14 cellular contexts compared by ENCODE assay signal in genomic region chr4:156788782-156789181, GRCh38.
"Had no signal": no experiment of that assay in that cellular context is flagged by ENCODE, and none has a peak within 500 bp of the region (broad histone marks: within the 10 kb centered on the region; RNA-seq: fewer than 3 reads in every experiment).

No MANE protein-coding gene starts in this region.

- DNase-seq: effector memory CD8-positive, alpha-beta T cell; esophagus squamous epithelium; foreskin fibroblast; glutamatergic neuron; islet precursor cell; lower lobe of right lung; natural killer cell; small intestine; stimulated activated CD4-positive, alpha-beta T cell treated with anti-CD3 and anti-CD28 coated beads, Interleukin-12 subunit alpha, Interleukin-12 subunit beta, amount 100 ng/mL, for 4 hours; stimulated activated CD4-positive, alpha-beta T cell treated with anti-CD3 and anti-CD28 coated beads, Interleukin-2, amount 100 ng/mL, for 48 hours; stimulated activated naive CD4-positive, alpha-beta T cell treated with Interleukin-2 at 50 U/mL for 16 hours; thyroid gland had no signal

- ATAC-seq: effector memory CD8-positive, alpha-beta T cell; gastroesophageal sphincter; left lung; lower lobe of right lung; natural killer cell had no signal
